8 cellular contexts compared by ENCODE assay signal in genomic region chr13:27375686-27376326, GRCh38. TPM values are rescaled to one million over a fixed set of nuclear protein-coding genes. Genes with fewer than 3 reads are reported as not detected.
DNase-seq lines count a peak whose midpoint lies in the region; ATAC-seq and TF ChIP-seq lines count a peak whose summit lies in the region.

No MANE protein-coding gene starts in this region.

- H3K36me3 ChIP-seq in HAP-1 (replicated peaks) = no peaks in the 10 kb centered on the region
- H3K36me3 ChIP-seq in trophoblast cell (ENCODE audit: control insufficient read depth in 1 of 2, insufficient read depth in 2 of 2, low read length in 2 of 2) = no peaks in the 10 kb centered on the region

- H4K12ac ChIP-seq in trophoblast cell (ENCODE audit: low read depth, low read length) = no peak overlapping the region

- no peak overlapping the region for H2AK5ac ChIP-seq in trophoblast cell (ENCODE audit: low read length)

- H3K9ac ChIP-seq in trophoblast cell (ENCODE audit: low read length) = no peak overlapping the region

- peaks cover 4% of the 10 kb centered on the region; the same call in 1 of the 2 replicates for H3K27me3 ChIP-seq in HAP-1 (ENCODE audit: low read depth)
- H3K27me3 ChIP-seq in trophoblast cell (ENCODE audit: insufficient read depth, low read length) = no peaks in the 10 kb centered on the region

- no peaks in the 10 kb centered on the region for H3K9me3 Mint-ChIP-seq in activated T-cell treated with anti-CD3 and anti-CD28 coated beads, Interleukin-2, amount 50 U/mL, for 4 hours

- WGBS in trophoblast cell (ENCODE audit: extremely low coverage, insufficient coverage, insufficient read length) = no CpG with 5 or more reads among the region's 15 CpGs

- H2BK120ac ChIP-seq in trophoblast cell (ENCODE audit: insufficient read depth, low read length, poor library complexity) = no peak overlapping the region

- no peak overlapping the region for H2BK12ac ChIP-seq in trophoblast cell (ENCODE audit: low read length)

- H3K18ac ChIP-seq in trophoblast cell (ENCODE audit: low read length) = no peak overlapping the region

- no peak overlapping the region for H2AFZ ChIP-seq in trophoblast cell (ENCODE audit: insufficient read depth, low read length, poor library complexity)

- H3K79me1 ChIP-seq in trophoblast cell (ENCODE audit: low read length) = no peaks in the 10 kb centered on the region

- H3K79me2 ChIP-seq in trophoblast cell (ENCODE audit: control insufficient read depth, insufficient read depth, low read length, poor library complexity) = no peaks in the 10 kb centered on the region

- ATAC-seq in activated T-cell treated with anti-CD3 and anti-CD28 coated beads, Interleukin-2, amount 50 U/mL, for 4 hours = peak in 1 of 2 donors; percentile 49
- no peak for ATAC-seq in HG03025 (IDR thresholded peaks at IDR 0.05; ENCODE audit: low FRiP score, unreplicated experiment)
- ATAC-seq in HG03097 (IDR thresholded peaks at IDR 0.05; ENCODE audit: low FRiP score, unreplicated experiment) = no peak

- TF ChIP-seq CTCF in fibroblast of villous mesenchyme (IDR thresholded peaks at IDR 0.05; ENCODE audit: insufficient read depth, low read depth, low read length) = peak; percentile 91

- no peaks in the 10 kb centered on the region for H3K36me3 Mint-ChIP-seq in activated T-cell treated with anti-CD3 and anti-CD28 coated beads, Interleukin-2, amount 50 U/mL, for 4 hours (ENCODE audit: insufficient read depth)

- H3K9me3 ChIP-seq in HAP-1 (no peaks in the 10 kb centered on the region), trophoblast cell (ENCODE audit: insufficient read depth, low read depth, low read length) (peaks cover under 1% of the 10 kb centered on the region)

- no peak overlapping the region for H4K8ac ChIP-seq in trophoblast cell (ENCODE audit: low read depth, low read length)

- H3K4me3 ChIP-seq in HAP-1 = no peak overlapping the region
- no peak overlapping the region for H3K4me3 ChIP-seq in fibroblast of villous mesenchyme (ENCODE audit: low read depth, low read length)
- H3K4me3 ChIP-seq in trophoblast cell (ENCODE audit: low read depth, low read length) = no peak overlapping the region

- H3K14ac ChIP-seq in trophoblast cell (ENCODE audit: low read length) = no peak overlapping the region

- no peaks in the 10 kb centered on the region for H3K4me1 Mint-ChIP-seq in activated T-cell treated with anti-CD3 and anti-CD28 coated beads, Interleukin-2, amount 50 U/mL, for 4 hours (ENCODE audit: low read depth)

- in situ Hi-C loops in HAP-1 (cut with MboI; ENCODE audit: low sequenced_read_pairs) = no loop called here

- no peak overlapping the region for H3K4me2 ChIP-seq in trophoblast cell (ENCODE audit: low read length)

- H3K27ac ChIP-seq in trophoblast cell (ENCODE audit: low read depth, low read length) = no peak overlapping the region

- H3K4me1 ChIP-seq in HAP-1 = no peaks in the 10 kb centered on the region
- peaks cover 0 to 2% of the 10 kb centered on the region in 2 experiments for H3K4me1 ChIP-seq in trophoblast cell (ENCODE audit: control insufficient read depth in 1 of 2, insufficient read depth in 2 of 2, low read length in 2 of 2)

- no peak overlapping the region for H4K91ac ChIP-seq in trophoblast cell (ENCODE audit: low read depth, low read length)

- DNase-seq in AG20443 (ENCODE audit: low spot score) (peak; percentile 81), HAP-1 (ENCODE audit: low spot score in 2 of 2) (peak; percentile 57 to 87), OCI-M1 (lab: John Stamatoyannopoulos, UW) (peak; percentile 55), fibroblast of villous mesenchyme (ENCODE audit: low read depth) (peak; percentile 64), trophoblast cell (peak; percentile 51 to 78)
- peak; percentile 50 for DNase-seq in activated T-cell treated with anti-CD3 and anti-CD28 coated beads, Interleukin-2, amount 50 U/mL, for 4 hours

- H3K27me3 Mint-ChIP-seq in activated T-cell treated with anti-CD3 and anti-CD28 coated beads, Interleukin-2, amount 50 U/mL, for 4 hours (ENCODE audit: low read depth) = peaks cover 19% of the 10 kb centered on the region

- no peak overlapping the region for H3K4me3 Mint-ChIP-seq in activated T-cell treated with anti-CD3 and anti-CD28 coated beads, Interleukin-2, amount 50 U/mL, for 4 hours

- H3K4ac ChIP-seq in trophoblast cell (ENCODE audit: low read depth, low read length) = no peak overlapping the region

- H3K23ac ChIP-seq in trophoblast cell (ENCODE audit: low read length) = no peak overlapping the region

- H2BK5ac ChIP-seq in trophoblast cell (ENCODE audit: low read depth, low read length, poor library complexity) = no peak overlapping the region

RNA-seq across cellular contexts. Expression of gene GTF3A, which starts 48.6 kb away (rescaled TPM):
- total RNA-seq in activated T-cell treated with anti-CD3 and anti-CD28 coated beads, Interleukin-2, amount 50 U/mL, for 4 hours = 100 to 1,000 TPM; 203 to 279 (median 246) TPM
- total RNA-seq in fibroblast of villous mesenchyme = 109 and 111 TPM in 2 replicates
- 79.8 and 83.8 TPM in 2 replicates for polyA plus RNA-seq in trophoblast cell (2013)
